ENCODE assay signal across 14 cellular contexts in the genomic region with DNA sequence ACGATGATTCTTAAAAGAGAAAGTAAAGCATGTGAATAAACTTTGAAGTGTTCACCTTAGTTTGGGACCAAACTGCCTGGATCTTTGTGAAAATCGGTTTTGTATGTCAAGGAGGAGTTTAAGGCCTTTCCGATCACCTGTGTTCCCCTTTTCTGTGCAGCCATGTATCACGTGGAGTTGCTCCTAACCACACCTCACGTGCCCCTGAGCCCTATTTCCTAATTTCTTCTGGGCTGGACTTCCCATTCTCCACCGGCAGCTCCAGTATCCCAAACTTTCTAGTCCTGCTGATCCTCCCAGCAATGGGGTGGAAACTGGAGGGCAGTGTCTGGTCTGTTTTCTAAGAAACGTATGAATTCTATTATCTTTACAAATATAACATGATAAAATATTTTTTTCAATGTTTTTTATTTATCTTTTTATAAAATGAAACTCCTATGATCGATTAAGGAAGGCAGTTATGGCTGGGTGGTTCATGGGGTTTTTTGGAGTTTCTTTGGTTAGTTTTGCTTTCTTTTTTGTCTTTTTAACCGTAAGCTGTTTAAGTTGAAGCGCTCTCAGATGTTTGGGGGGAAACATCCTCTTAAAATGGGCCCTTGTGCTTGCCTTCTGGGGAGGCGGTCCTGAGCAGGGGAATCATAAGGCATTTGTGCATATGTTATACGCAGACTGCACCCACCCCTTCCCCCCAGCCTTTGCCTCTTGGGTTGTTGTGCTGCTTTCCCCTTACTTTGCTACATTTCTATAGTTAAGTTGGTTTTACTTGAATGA. TPM values are rescaled to one million over a fixed set of nuclear protein-coding genes. Genes with fewer than 3 reads are reported as not detected.
DNase-seq lines count a peak whose midpoint lies in the region; ATAC-seq, FAIRE-seq and TF ChIP-seq lines count a peak whose summit lies in the region.
"Had no signal": no experiment of that assay in that cellular context is flagged by ENCODE, and none has a peak within 500 bp of the region (broad histone marks: within the 10 kb centered on the region; RNA-seq: fewer than 3 reads in every experiment).

No MANE protein-coding gene starts in this region.

- H4K20me1 ChIP-seq in endothelial cell of umbilical vein (replicated peaks; ENCODE audit: control insufficient read depth, extremely low read depth, insufficient read depth, low read length), result no peaks in the 10 kb centered on the region

- TF ChIP-seq POLR2A in endothelial cell of umbilical vein (IDR thresholded peaks at IDR 0.05; ENCODE audit: low read depth, low read length), result no peak
- no peak for TF ChIP-seq POLR2A in upper lobe of left lung (IDR thresholded peaks at IDR 0.05)

- H3K4me2 ChIP-seq in endothelial cell of umbilical vein (ENCODE audit: insufficient read depth, low read length), result no peak overlapping the region

- H3K27me3 ChIP-seq in endothelial cell of umbilical vein (ENCODE audit: control insufficient read depth in 2 of 2, insufficient read depth in 2 of 2, low read length in 2 of 2), result no peaks in the 10 kb centered on the region
- H3K27me3 ChIP-seq in upper lobe of left lung, result no peaks in the 10 kb centered on the region
- H3K27me3 ChIP-seq: gastroesophageal sphincter, SJSA1 had no signal

- ATAC-seq in GM18858 (IDR thresholded peaks at IDR 0.05; ENCODE audit: unreplicated experiment), result peak; percentile 40
- ATAC-seq in upper lobe of left lung (ENCODE audit: low FRiP score in 2 of 2), result no peak
- no peak for ATAC-seq in SK-N-SH treated with all-trans-retinoic acid at 6 μM for 48 hours
- ATAC-seq: gastroesophageal sphincter, left ventricle myocardium superior had no signal

- no peak for FAIRE-seq in endothelial cell of umbilical vein (lab: Jason Lieb, UNC)
- FAIRE-seq: colon had no signal

- H3K9me3 ChIP-seq in endothelial cell of umbilical vein (replicated peaks; ENCODE audit: control insufficient read depth, insufficient read depth, low read length) (no peaks in the 10 kb centered on the region), upper lobe of left lung (peaks cover 0 to 14% (median 7%) of the 10 kb centered on the region in 4 donors)

- H3K9ac ChIP-seq in endothelial cell of umbilical vein (replicated peaks; ENCODE audit: extremely low read depth, insufficient read depth, low read length), result no peak overlapping the region
- H3K9ac ChIP-seq: parathyroid adenoma had no signal

- POLR2A ChIA-PET in AG04449 (lab: Yijun Ruan, JAX) (interaction anchor here (1.0 kb wide), 1 partner anchor 167 kb away, joined by 3 read pairs; no protein-coding TSS in a partner anchor), endothelial cell of umbilical vein (lab: Charles Lee) (no interaction called here)

- intact Hi-C loops in endothelial cell of umbilical vein (cut with micrococcal nuclease), result no loop called here

- H2AFZ ChIP-seq in endothelial cell of umbilical vein (ENCODE audit: low read depth, low read length), result peak overlapping the region; percentile 24
- H2AFZ ChIP-seq: parathyroid adenoma had no signal

- BruUV-seq in endothelial cell of umbilical vein (replicated peaks; lab: Mats Ljungman, UMichigan), result no TSS peak

- H3K4me1 ChIP-seq in endothelial cell of umbilical vein (ENCODE audit: control insufficient read depth, extremely low read depth, insufficient read depth, low read length) (no peaks in the 10 kb centered on the region), upper lobe of left lung (no peaks in the 10 kb centered on the region)
- H3K4me1 ChIP-seq: gastroesophageal sphincter, parathyroid adenoma had no signal

- DNase-seq in AG04449 (ENCODE audit: low read depth, low spot score), result no peak
- peak; percentile 25 for DNase-seq in RPMI7951 (ENCODE audit: low read depth)
- DNase-seq in endothelial cell of umbilical vein (ENCODE audit: low read depth, low spot score), result no peak
- no peak for DNase-seq in upper lobe of left lung
- no peak for DNase-seq in KG1 (lab: John Stamatoyannopoulos, UW)
- no peak for DNase-seq in amygdala (lab: John Stamatoyannopoulos, UW)
- DNase-seq: left ventricle myocardium superior, NCI-H345 had no signal

- H3K27ac ChIP-seq in endothelial cell of umbilical vein (ENCODE audit: insufficient read depth, low read depth, low read length), result no peak overlapping the region
- no peak overlapping the region for H3K27ac ChIP-seq in upper lobe of left lung
- H3K27ac ChIP-seq: parathyroid adenoma, SJSA1 had no signal

- CTCF ChIA-PET in AG04449 (lab: Yijun Ruan, JAX) (interaction anchor here (1.2 to 5.3 kb wide), 3 partner anchors 12 to 170 kb away, joined by 3 to 45 read pairs (median 4); no protein-coding TSS in a partner anchor), endothelial cell of umbilical vein (lab: Charles Lee) (interaction anchor here (0.7 to 2.0 kb wide), 2 partner anchors 16 to 30 kb away, joined by 5 read pairs; no protein-coding TSS in a partner anchor)

- TF ChIP-seq CTCF in AG04449 (IDR thresholded peaks at IDR 0.05; ENCODE audit: insufficient read depth, low read length, missing control alignments), result no peak
- no peak for TF ChIP-seq CTCF in endothelial cell of umbilical vein (IDR thresholded peaks at IDR 0.05; ENCODE audit: extremely low read depth in 1 of 2, insufficient read depth in 1 of 2, low read depth in 1 of 2, low read length in 2 of 2)
- no peak for TF ChIP-seq CTCF in upper lobe of left lung (IDR thresholded peaks at IDR 0.05)

- dilution Hi-C loops in endothelial cell of umbilical vein (cut with MboI; ENCODE audit: extremely low pct_ligation_motif_present, low sequenced_read_pairs), result no loop called here

- no peaks in the 10 kb centered on the region for H3K79me2 ChIP-seq in endothelial cell of umbilical vein (ENCODE audit: control insufficient read depth, insufficient read depth, low read length)
- H3K79me2 ChIP-seq: parathyroid adenoma had no signal

- TF ChIP-seq EP300 in upper lobe of left lung (IDR thresholded peaks at IDR 0.05), result no peak

- no peaks in the 10 kb centered on the region for H3K9me1 ChIP-seq in endothelial cell of umbilical vein (replicated peaks; ENCODE audit: control insufficient read depth, extremely low read depth, insufficient read depth, low read length)

- WGBS in upper lobe of left lung, 2 donors, result 86 to 88% methylated on average over 12 of the region's 12 CpGs

- no peaks in the 10 kb centered on the region for H3K36me3 ChIP-seq in endothelial cell of umbilical vein (ENCODE audit: control insufficient read depth in 2 of 2, extremely low read depth in 1 of 2, insufficient read depth in 2 of 2, low read length in 2 of 2)
- H3K36me3 ChIP-seq in upper lobe of left lung, result no peaks in the 10 kb centered on the region
- H3K36me3 ChIP-seq: gastroesophageal sphincter, SJSA1 had no signal

- peak overlapping the region; percentile 30 for H3K4me3 ChIP-seq in AG04449 (ENCODE audit: low read depth, low read length)
- no peak overlapping the region for H3K4me3 ChIP-seq in endothelial cell of umbilical vein (replicated peaks in 1 of 3; ENCODE audit: insufficient read depth in 1 of 3, low read depth in 1 of 3, low read length in 3 of 3)
- no peak overlapping the region for H3K4me3 ChIP-seq in upper lobe of left lung
- H3K4me3 ChIP-seq: gastroesophageal sphincter, SJSA1 had no signal

TF ChIP-seq in endothelial cell of umbilical vein, 7 proteins besides CTCF, POLR2A, EP300 and RAD21 (continues in another document):
- no peak for TF ChIP-seq MYC (IDR thresholded peaks at IDR 0.05; ENCODE audit: low read depth, low read length)
- TF ChIP-seq, protein P1, sequence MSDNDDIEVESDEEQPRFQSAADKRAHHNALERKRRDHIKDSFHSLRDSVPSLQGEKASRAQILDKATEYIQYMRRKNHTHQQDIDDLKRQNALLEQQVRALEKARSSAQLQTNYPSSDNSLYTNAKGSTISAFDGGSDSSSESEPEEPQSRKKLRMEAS (IDR thresholded peaks at IDR 0.05; ENCODE audit: insufficient read depth, insufficient read length), result no peak
- no peak for TF ChIP-seq JUN (IDR thresholded peaks at IDR 0.05; ENCODE audit: borderline replicate concordance, insufficient read depth, insufficient read length, low read depth)
- no peak for TF ChIP-seq EZH2 (IDR thresholded peaks at IDR 0.05; ENCODE audit: borderline replicate concordance, low read depth, low read length, severe bottlenecking)
- TF ChIP-seq POLR2AphosphoS5 (IDR thresholded peaks at IDR 0.05; ENCODE audit: insufficient read depth, low read depth, low read length), result no peak

TF ChIP-seq in SK-N-SH treated with all-trans-retinoic acid at 6 μM for 48 hours, 23 proteins besides CTCF, POLR2A, EP300 and RAD21 (continues in another document):
- no peak for TF ChIP-seq ZNF70 (CRISPR knock-in tag; IDR thresholded peaks at IDR 0.05)
- no peak for TF ChIP-seq TCF4 (CRISPR knock-in tag; IDR thresholded peaks at IDR 0.05; ENCODE audit: borderline replicate concordance)
- TF ChIP-seq ESRRG (CRISPR knock-in tag; IDR thresholded peaks at IDR 0.05), result no peak
- no peak for TF ChIP-seq OSR1 (CRISPR knock-in tag; IDR thresholded peaks at IDR 0.05)

RNA-seq across cellular contexts. Expression of gene WWTR1, which starts 43.6 kb away (rescaled TPM):
- 103 and 107 TPM in 2 replicates for total RNA-seq in RPMI7951 (2014; rRNA removed; shearing (Covaris generic))
- 210 and 262 TPM in 2 replicates for total RNA-seq in endothelial cell of umbilical vein
- 341 and 347 TPM in 2 replicates for polyA plus RNA-seq in endothelial cell of umbilical vein
- 377 and 383 TPM in 2 replicates for polyA plus RNA-seq in endothelial cell of umbilical vein (2011; cell fraction: cytosol; rRNA removed)
- 267 and 297 TPM in 2 replicates for polyA plus RNA-seq in endothelial cell of umbilical vein (2011; cell fraction: nucleus; rRNA removed)
- polyA plus RNA-seq in endothelial cell of umbilical vein (2012), result 283 and 286 TPM in 2 replicates
- 706 and 787 TPM in 2 replicates for polyA minus RNA-seq in endothelial cell of umbilical vein
- polyA minus RNA-seq in endothelial cell of umbilical vein (2011; cell fraction: cytosol; rRNA and poly(A)+ RNA removed), result 40.0 TPM
- 445 and 582 TPM in 2 replicates for polyA minus RNA-seq in endothelial cell of umbilical vein (2011; cell fraction: nucleus; rRNA and poly(A)+ RNA removed)
- 100 to 1,000 TPM in 3 of 6 donors, 10 to 100 TPM in 3; 77.5 to 119 (median 107) TPM for total RNA-seq in upper lobe of left lung

RNA-seq across cellular contexts. Expression of gene COMMD2, which starts 50.9 kb away (rescaled TPM):
- 40.5 and 50.8 TPM in 2 replicates for total RNA-seq in RPMI7951 (2014; rRNA removed; shearing (Covaris generic))
- 42.9 and 51.0 TPM in 2 replicates for total RNA-seq in endothelial cell of umbilical vein
- polyA plus RNA-seq in endothelial cell of umbilical vein, result 10.7 and 18.3 TPM in 2 replicates
- 36.3 and 38.6 TPM in 2 replicates for polyA plus RNA-seq in endothelial cell of umbilical vein (2011; cell fraction: cytosol; rRNA removed)
- polyA plus RNA-seq in endothelial cell of umbilical vein (2011; cell fraction: nucleus; rRNA removed), result 16.7 and 21.6 TPM in 2 replicates
- 20.0 and 26.4 TPM in 2 replicates for polyA plus RNA-seq in endothelial cell of umbilical vein (2012)
- polyA minus RNA-seq in endothelial cell of umbilical vein, result 11.8 and 13.6 TPM in 2 replicates
- polyA minus RNA-seq in endothelial cell of umbilical vein (2011; cell fraction: cytosol; rRNA and poly(A)+ RNA removed), result 15.7 TPM
- 11.2 and 19.7 TPM in 2 replicates for polyA minus RNA-seq in endothelial cell of umbilical vein (2011; cell fraction: nucleus; rRNA and poly(A)+ RNA removed)
- total RNA-seq in upper lobe of left lung, result 10 to 100 TPM; 11.5 to 44.0 (median 39.4) TPM
